13 cellular contexts compared by ENCODE assay signal in genomic region chr18:51279367-51279984, GRCh38.
DNase-seq lines count a peak whose midpoint lies in the region; ATAC-seq, FAIRE-seq and TF ChIP-seq lines count a peak whose summit lies in the region.
"Had no signal": no experiment of that assay in that cellular context is flagged by ENCODE, and none has a peak within 500 bp of the region (broad histone marks: within the 10 kb centered on the region; RNA-seq: fewer than 3 reads in every experiment).

No MANE protein-coding gene starts in this region.

- TF ChIP-seq EP300 in HepG2 (IDR thresholded peaks at IDR 0.05; ENCODE audit: low read depth in 2 of 2, low read length in 2 of 2) (peak in 1 of 2 experiments; percentile 90; a peak in 2 of 4 replicates), HepG2 (CRISPR knock-in tag; IDR thresholded peaks at IDR 0.05; ENCODE audit: borderline replicate concordance) (peak; percentile 79)

- peak; percentile 89 for FAIRE-seq in HepG2 (lab: Jason Lieb, UNC)

- no peaks in the 10 kb centered on the region for H4K20me1 ChIP-seq in HepG2 (ENCODE audit: insufficient read depth, low read length)

- ATAC-seq in GM18517 (IDR thresholded peaks at IDR 0.05; ENCODE audit: unreplicated experiment), result peak; percentile 69
- peak; percentile 66 for ATAC-seq in GM21723 (IDR thresholded peaks at IDR 0.05; ENCODE audit: unreplicated experiment)
- peak; percentile 87 for ATAC-seq in HG03378 (IDR thresholded peaks at IDR 0.05; ENCODE audit: unreplicated experiment)
- ATAC-seq in HepG2, result peak; percentile 92
- no peak for ATAC-seq in activated CD8-positive, alpha-beta T cell treated with anti-CD3 and anti-CD28 coated beads for 36 hours
- ATAC-seq in Right ventricle myocardium superior (ENCODE audit: poor library complexity), result no peak
- ATAC-seq: left ventricle myocardium superior had no signal

- H2AFZ ChIP-seq in HepG2 (ENCODE audit: low read length), result no peak overlapping the region

- POLR2A ChIA-PET in HepG2 (lab: Yijun Ruan, JAX), result no interaction called here
- POLR2A ChIA-PET in activated CD8-positive, alpha-beta T cell treated with anti-CD3 and anti-CD28 coated beads for 36 hours (lab: Charles Lee), result no interaction called here

- WGBS in HepG2 (ENCODE audit: low lambda C conversion rate), result 22% methylated on average over 1 of the region's 2 CpGs

- H3K4me3 Mint-ChIP-seq in activated CD8-positive, alpha-beta T cell treated with anti-CD3 and anti-CD28 coated beads for 36 hours, result no peak overlapping the region

- no peaks in the 10 kb centered on the region for H3K79me2 ChIP-seq in HepG2 (ENCODE audit: insufficient read depth, low read length)

- TF ChIP-seq RAD21 in HepG2 (CRISPR knock-in tag; IDR thresholded peaks at IDR 0.05), result no peak

- DNase-seq in HepG2 (ENCODE audit: low spot score) (peak; percentile 86), Right ventricle myocardium superior (no peak), putamen (ENCODE audit: low spot score) (no peak), RPMI8226 (no peak)
- DNase-seq in activated CD8-positive, alpha-beta T cell treated with anti-CD3 and anti-CD28 coated beads for 36 hours, result no peak
- DNase-seq: anterior cingulate cortex; effector CD4-positive, alpha-beta T cell; left ventricle myocardium superior; NCI-H510A treated with DMSO at 0.1 percent for 48 hours had no signal

- no peak overlapping the region for H3K9ac ChIP-seq in HepG2 (ENCODE audit: insufficient read depth, low read depth, low read length)

- peaks cover 5% of the 10 kb centered on the region for H3K27me3 Mint-ChIP-seq in activated CD8-positive, alpha-beta T cell treated with anti-CD3 and anti-CD28 coated beads for 36 hours

- H3K9me3 Mint-ChIP-seq in activated CD8-positive, alpha-beta T cell treated with anti-CD3 and anti-CD28 coated beads for 36 hours, result no peaks in the 10 kb centered on the region

- no TSS peak for BruUV-seq in HepG2 (replicated peaks; lab: Mats Ljungman, UMichigan)

- H3K27me3 ChIP-seq in HepG2 (ENCODE audit: control insufficient read depth in 1 of 2, insufficient read depth in 2 of 2, low read length in 2 of 2), result no peaks in the 10 kb centered on the region

- H3K27ac Mint-ChIP-seq in activated CD8-positive, alpha-beta T cell treated with anti-CD3 and anti-CD28 coated beads for 36 hours, result no peak overlapping the region

- no peaks in the 10 kb centered on the region for H3K9me3 ChIP-seq in HepG2 (ENCODE audit: low read length)

- H3K36me3 ChIP-seq in HepG2 (replicated peaks in 1 of 2; ENCODE audit: control insufficient read depth in 1 of 2, insufficient read depth in 2 of 2, low read length in 2 of 2), result no peaks in the 10 kb centered on the region

- 0 out of 2 replicates have a peak overlapping the region, but pooled peaks have one; percentile 28 for H3K4me2 ChIP-seq in HepG2 (ENCODE audit: low read depth, low read length)

- H3K4me1 Mint-ChIP-seq in activated CD8-positive, alpha-beta T cell treated with anti-CD3 and anti-CD28 coated beads for 36 hours (ENCODE audit: low read depth), result no peaks in the 10 kb centered on the region

- TF ChIP-seq POLR2A in HepG2 (IDR thresholded peaks at IDR 0.05; ENCODE audit: insufficient read depth in 1 of 2, low read depth in 2 of 2, low read length in 2 of 2), result no peak

- intact Hi-C loops in HepG2 (cut with micrococcal nuclease; ENCODE audit: unreplicated experiment) (loop anchor here (1.0 to 2.0 kb wide), 3 partner anchors 81 to 105 kb away; no protein-coding TSS in a partner anchor), Right ventricle myocardium superior (cut with DNase I) (no loop called here)
- intact Hi-C loops in activated CD8-positive, alpha-beta T cell treated with anti-CD3 and anti-CD28 coated beads for 36 hours (cut with micrococcal nuclease), result no loop called here

- no peak overlapping the region for H3K4me3 ChIP-seq in HepG2 (replicated peaks in 1 of 3; ENCODE audit: insufficient read depth in 1 of 3, low read depth in 2 of 3, low read length in 3 of 3)

- CTCF ChIA-PET in HepG2 (lab: Yijun Ruan, JAX; ENCODE audit: low intra/inter-chr PET ratio, low total read pairs), result no interaction called here
- CTCF ChIA-PET in activated CD8-positive, alpha-beta T cell treated with anti-CD3 and anti-CD28 coated beads for 36 hours (lab: Charles Lee), result interaction anchor here (1.4 to 2.7 kb wide), 2 partner anchors 12 to 169 kb away, joined by 6 to 9 read pairs; no protein-coding TSS in a partner anchor

- H3K36me3 Mint-ChIP-seq in activated CD8-positive, alpha-beta T cell treated with anti-CD3 and anti-CD28 coated beads for 36 hours (ENCODE audit: low read depth), result no peaks in the 10 kb centered on the region

- in situ Hi-C loops in HepG2 (cut with HindIII; ENCODE audit: extremely low pct_ligation_motif_present, low pct_unique_long_range_greater_than_20kb), result loop anchor here (10.0 kb wide), 1 partner anchor 105 kb away; no protein-coding TSS in a partner anchor

- H3K27ac ChIP-seq in HepG2 (ENCODE audit: extremely low read length, insufficient read depth, low read length), result peak overlapping the region; percentile 68
- H3K27ac ChIP-seq: C4-2B had no signal

- TF ChIP-seq CTCF in HepG2 (CRISPR knock-in tag; IDR thresholded peaks at IDR 0.05), result no peak
- no peak for TF ChIP-seq CTCF in activated CD8-positive, alpha-beta T cell treated with anti-CD3 and anti-CD28 coated beads for 36 hours (IDR thresholded peaks at IDR 0.05)

- H3K4me1 ChIP-seq in HepG2 (ENCODE audit: insufficient read depth, low read length), result peaks cover 67% of the 10 kb centered on the region

TF ChIP-seq in HepG2, 621 proteins besides CTCF, POLR2A, EP300 and RAD21 (continues in another document):
- TF ChIP-seq TGIF2 (CRISPR knock-in tag; IDR thresholded peaks at IDR 0.05), result no peak
- TF ChIP-seq HOXA7 (CRISPR knock-in tag; IDR thresholded peaks at IDR 0.05), result no peak
- TF ChIP-seq SOX6 (IDR thresholded peaks at IDR 0.05), result no peak
- TF ChIP-seq SOX6 (CRISPR knock-in tag; IDR thresholded peaks at IDR 0.05), result peak; percentile 79
- no peak for TF ChIP-seq STAT5B (CRISPR knock-in tag; IDR thresholded peaks at IDR 0.05)
- no peak for TF ChIP-seq ZNF138 (CRISPR knock-in tag; IDR thresholded peaks at IDR 0.05; ENCODE audit: low read depth)
- TF ChIP-seq FOXM1 (CRISPR knock-in tag; IDR thresholded peaks at IDR 0.05), result no peak
- no peak for TF ChIP-seq ZHX1 (CRISPR knock-in tag; IDR thresholded peaks at IDR 0.05; ENCODE audit: low read depth)
- 0 out of 2 replicates have a peak, but pooled peaks have one; percentile 34 for TF ChIP-seq ZNF580 (CRISPR knock-in tag; IDR thresholded peaks at IDR 0.05; ENCODE audit: borderline replicate concordance, low read depth)
- TF ChIP-seq TAF1 (CRISPR knock-in tag; IDR thresholded peaks at IDR 0.05), result no peak
- TF ChIP-seq ZNF281 (CRISPR knock-in tag; IDR thresholded peaks at IDR 0.05; ENCODE audit: borderline replicate concordance), result peak; percentile 44; the same call in 1 of the 2 replicates
- TF ChIP-seq CREM (IDR thresholded peaks at IDR 0.05), result peak; percentile 74
- no peak for TF ChIP-seq CREM (CRISPR knock-in tag; IDR thresholded peaks at IDR 0.05)
- TF ChIP-seq ZBTB21 (CRISPR knock-in tag; IDR thresholded peaks at IDR 0.05), result 0 out of 2 replicates have a peak, but pooled peaks have one; percentile 23

Comparison
In these comparisons a context has a peak if more than half of its experiments do, and no peak if none do; other contexts are left out.
1. ATAC-seq: peak in GM18517 (single experiment), GM21723 (single experiment), HG03378 (single experiment) and HepG2 (single experiment); none in activated CD8-positive, alpha-beta T cell treated with anti-CD3 and anti-CD28 coated beads for 36 hours (single experiment) and Right ventricle myocardium superior (single experiment).